11 cellular contexts compared by ENCODE assay signal in genomic region chr14:89409961-89410360, GRCh38. TPM values are rescaled to one million over a fixed set of nuclear protein-coding genes. Genes with fewer than 3 reads are reported as not detected.
DNase-seq lines count a peak whose midpoint lies in the region; ATAC-seq and TF ChIP-seq lines count a peak whose summit lies in the region.
"Had no signal": no experiment of that assay in that cellular context is flagged by ENCODE, and none has a peak within 500 bp of the region (broad histone marks: within the 10 kb centered on the region; RNA-seq: fewer than 3 reads in every experiment).

No MANE protein-coding gene starts in this region.

- H3K9me3 Mint-ChIP-seq in activated CD4-positive, alpha-beta T cell treated with anti-CD3 and anti-CD28 coated beads for 36 hours (ENCODE audit: low read depth): no peaks in the 10 kb centered on the region
- no peaks in the 10 kb centered on the region for H3K9me3 Mint-ChIP-seq in progenitor cell of endocrine pancreas (ENCODE audit: low read depth)

- H3K9ac ChIP-seq in iPS-15b (ENCODE audit: low read depth, low read length): no peak overlapping the region

- peaks cover 64% of the 10 kb centered on the region for H3K4me1 Mint-ChIP-seq in activated CD4-positive, alpha-beta T cell treated with anti-CD3 and anti-CD28 coated beads for 36 hours
- H3K4me1 Mint-ChIP-seq in T-helper 17 cell (peaks cover 29% of the 10 kb centered on the region), progenitor cell of endocrine pancreas (ENCODE audit: low read depth) (peaks cover 1% of the 10 kb centered on the region)

- H3K4me3 ChIP-seq in iPS-15b (ENCODE audit: low read depth, low read length) (peak overlapping the region; percentile 22), skin epidermis (peak overlapping the region in 1 of 7 experiments; percentile 5)
- H3K4me3 ChIP-seq: SJCRH30 had no signal

- H3K27me3 ChIP-seq in iPS-15b (ENCODE audit: control insufficient read depth, insufficient read depth, low read length): no peaks in the 10 kb centered on the region
- H3K27me3 ChIP-seq: SJCRH30 had no signal

- no peak for ATAC-seq in activated CD4-positive, alpha-beta T cell treated with anti-CD3 and anti-CD28 coated beads for 36 hours
- ATAC-seq in T-helper 17 cell (no peak), GM21529 (IDR thresholded peaks at IDR 0.05; ENCODE audit: unreplicated experiment) (no peak)

- POLR2A ChIA-PET in activated CD4-positive, alpha-beta T cell treated with anti-CD3 and anti-CD28 coated beads for 36 hours (lab: Charles Lee): no interaction called here

- DNase-seq in activated CD4-positive, alpha-beta T cell treated with anti-CD3 and anti-CD28 coated beads for 36 hours: no peak
- DNase-seq in activated CD4-positive, alpha-beta T cell treated with anti-CD3 and anti-CD28 coated beads, Interleukin-2, amount 50 U/mL, for 1 hour: no peak
- DNase-seq in T-helper 17 cell: no peak
- DNase-seq in dermis blood vessel endothelial cell: no peak
- no peak for DNase-seq in progenitor cell of endocrine pancreas (ENCODE audit: low spot score, unreplicated experiment)
- DNase-seq: H7, posterior cingulate gyrus, SJCRH30 had no signal

- intact Hi-C loops in activated CD4-positive, alpha-beta T cell treated with anti-CD3 and anti-CD28 coated beads for 36 hours (cut with DNase I, micrococcal nuclease): loop anchor here in 1 of 2 experiments (2.0 kb wide), 1 partner anchor 45 kb away; no protein-coding TSS in a partner anchor

- CTCF ChIA-PET in activated CD4-positive, alpha-beta T cell treated with anti-CD3 and anti-CD28 coated beads for 36 hours (lab: Charles Lee): interaction anchor here (3.8 kb wide), 1 partner anchor 20 kb away, joined by 11 read pairs; no protein-coding TSS in a partner anchor

- peaks cover 21% of the 10 kb centered on the region for H3K4me1 ChIP-seq in iPS-15b (ENCODE audit: control insufficient read depth, insufficient read depth, low read length)

- peak overlapping the region; percentile 35 for H3K4me3 Mint-ChIP-seq in activated CD4-positive, alpha-beta T cell treated with anti-CD3 and anti-CD28 coated beads for 36 hours
- H3K4me3 Mint-ChIP-seq in T-helper 17 cell (peak overlapping the region; percentile 31), progenitor cell of endocrine pancreas (ENCODE audit: low read depth) (no peak overlapping the region)

- H3K9me3 ChIP-seq in T-helper 17 cell (ENCODE audit: control insufficient read depth, low read length, poor library complexity, severe bottlenecking) (no peaks in the 10 kb centered on the region), iPS-15b (ENCODE audit: control insufficient read depth, insufficient read depth, low read length) (no peaks in the 10 kb centered on the region)
- H3K9me3 ChIP-seq: SJCRH30 had no signal

- peaks cover 24% of the 10 kb centered on the region for H3K36me3 ChIP-seq in iPS-15b (ENCODE audit: control insufficient read depth, insufficient read depth, low read length)

- peaks cover 69% of the 10 kb centered on the region for H3K36me3 Mint-ChIP-seq in activated CD4-positive, alpha-beta T cell treated with anti-CD3 and anti-CD28 coated beads for 36 hours (ENCODE audit: low read depth)
- H3K36me3 Mint-ChIP-seq in T-helper 17 cell (ENCODE audit: low read depth) (no peaks in the 10 kb centered on the region), progenitor cell of endocrine pancreas (ENCODE audit: insufficient read depth) (peaks cover 20% of the 10 kb centered on the region)

- no peak for TF ChIP-seq CTCF in progenitor cell of endocrine pancreas (IDR thresholded peaks at IDR 0.05; ENCODE audit: unreplicated experiment)

- H3K27me3 Mint-ChIP-seq in activated CD4-positive, alpha-beta T cell treated with anti-CD3 and anti-CD28 coated beads for 36 hours: no peaks in the 10 kb centered on the region
- no peaks in the 10 kb centered on the region for H3K27me3 Mint-ChIP-seq in T-helper 17 cell
- H3K27me3 Mint-ChIP-seq in progenitor cell of endocrine pancreas: peaks cover 5% of the 10 kb centered on the region

- H3K27ac ChIP-seq in skin epidermis: peak overlapping the region in 20 of 21 experiments; percentile 8 to 85 (median 68)
- H3K27ac ChIP-seq: SJCRH30 had no signal

- H3K27ac Mint-ChIP-seq in activated CD4-positive, alpha-beta T cell treated with anti-CD3 and anti-CD28 coated beads for 36 hours: peak overlapping the region; percentile 42
- H3K27ac Mint-ChIP-seq in T-helper 17 cell (no peak overlapping the region), progenitor cell of endocrine pancreas (no peak overlapping the region)

RNA-seq across cellular contexts. Expression of gene FOXN3, which starts 7.1 kb away (rescaled TPM):
- 10 to 100 TPM; 69.1 to 76.3 TPM for total RNA-seq in activated CD4-positive, alpha-beta T cell treated with anti-CD3 and anti-CD28 coated beads for 36 hours
- total RNA-seq in T-helper 17 cell (100 to 1,000 TPM; 116 to 117 TPM), dermis blood vessel endothelial cell (25.9 and 39.5 TPM in 2 replicates), progenitor cell of endocrine pancreas (25.8 and 34.9 TPM in 2 replicates)
